In genomic region chr5:36854402-36855140, GRCh38 we compare ENCODE assay signal across 25 cellular contexts. TPM values are rescaled to one million over a fixed set of nuclear protein-coding genes. Genes with fewer than 3 reads are reported as not detected.
DNase-seq lines count a peak whose midpoint lies in the region; ATAC-seq, FAIRE-seq and TF ChIP-seq lines count a peak whose summit lies in the region.
"Had no signal": no experiment of that assay in that cellular context is flagged by ENCODE, and none has a peak within 500 bp of the region (broad histone marks: within the 10 kb centered on the region; RNA-seq: fewer than 3 reads in every experiment).

No MANE protein-coding gene starts in this region.

- no peaks in the 10 kb centered on the region for H4K20me1 ChIP-seq in H9 (ENCODE audit: control insufficient read depth, insufficient read depth, insufficient read length)
- no peaks in the 10 kb centered on the region for H4K20me1 ChIP-seq in K562 (replicated peaks; ENCODE audit: control insufficient read depth, insufficient read depth, low read length)
- H4K20me1 ChIP-seq in GM23248 (ENCODE audit: insufficient read depth), result no peaks in the 10 kb centered on the region
- no peaks in the 10 kb centered on the region for H4K20me1 ChIP-seq in Karpas-422 (ENCODE audit: insufficient read depth, low read depth, low read length)

- no peaks in the 10 kb centered on the region for H3K27me3 ChIP-seq in H9 (ENCODE audit: insufficient read depth, low read length)
- H3K27me3 ChIP-seq in K562 (ENCODE audit: control insufficient read depth in 2 of 2, insufficient read depth in 2 of 2, low read length in 2 of 2), result no peaks in the 10 kb centered on the region; a peak in 1 of 5 replicates
- no peaks in the 10 kb centered on the region; the same call in 1 of the 2 replicates for H3K27me3 ChIP-seq in GM23248 (replicated peaks; ENCODE audit: insufficient read depth)
- H3K27me3 ChIP-seq in Karpas-422 (ENCODE audit: low read length), result no peaks in the 10 kb centered on the region

- peak overlapping the region; percentile 11 for H2BK20ac ChIP-seq in H9 (ENCODE audit: low read depth, low read length, poor library complexity, severe bottlenecking)

- no peak for TF ChIP-seq POLR2A in K562 (conservative IDR thresholded peaks at IDR 0.05)

- CTCF ChIA-PET in K562 (lab: Yijun Ruan, JAX; ENCODE audit: low intra/inter-chr PET ratio), result no interaction called here

- peaks cover 0 to 2% of the 10 kb centered on the region in 2 experiments; a peak in 1 of 5 replicates for H3K9me3 Mint-ChIP-seq in H9

- H3K23ac ChIP-seq in H9 (ENCODE audit: insufficient read length, low read depth, low read length), result no peak overlapping the region

- no peak for TF ChIP-seq RAD21 in K562 (CRISPR knock-in tag; conservative IDR thresholded peaks at IDR 0.05 in 1 of 2, IDR thresholded peaks at IDR 0.05 in 1 of 2)

- no peak overlapping the region for H3K4me3 Mint-ChIP-seq in H9
- H3K4me3 Mint-ChIP-seq: B cell, CD14-positive monocyte, HFFc6 had no signal

- no peak for TF ChIP-seq EP300 in K562 (IDR thresholded peaks at IDR 0.05; ENCODE audit: low read length)

- H3T11ph ChIP-seq in H9 (ENCODE audit: low read length), result no peak overlapping the region

- no peak overlapping the region for H3K27ac ChIP-seq in H9 (ENCODE audit: insufficient read length, low read depth, low read length)
- no peak overlapping the region for H3K27ac ChIP-seq in K562 (ENCODE audit: extremely low read depth, low read depth, low read length)
- no peak overlapping the region for H3K27ac ChIP-seq in GM23248
- H3K27ac ChIP-seq in Karpas-422 (ENCODE audit: low read length), result no peak overlapping the region
- H3K27ac ChIP-seq: A549, KMS-11, RWPE1 had no signal

- no peaks in the 10 kb centered on the region for H3K9me3 ChIP-seq in H9 (ENCODE audit: control insufficient read depth, low read depth, low read length)
- H3K9me3 ChIP-seq in K562 (replicated peaks; ENCODE audit: control insufficient read depth, insufficient read depth, low read depth, low read length), result no peaks in the 10 kb centered on the region
- no peaks in the 10 kb centered on the region for H3K9me3 ChIP-seq in GM23248 (ENCODE audit: low read depth)
- H3K9me3 ChIP-seq in Karpas-422 (ENCODE audit: low read length), result no peaks in the 10 kb centered on the region
- H3K9me3 ChIP-seq: A549 had no signal

- in situ Hi-C loops in K562 (cut with MboI), result no loop called here
- in situ Hi-C loops in GM23248 (cut with MboI), result no loop called here

- DNase-seq in ELF-1 (ENCODE audit: low read depth, low spot score), result peak; percentile 23
- peak; percentile 54 for DNase-seq in H9
- DNase-seq in K562 (ENCODE audit: extremely low read depth in 1 of 4, low spot score in 3 of 4), result peak in 2 of 4 experiments; percentile 15 to 25
- peak; percentile 66 for DNase-seq in iPS-NIHi11 (ENCODE audit: low spot score)
- no peak for DNase-seq in GM23248
- DNase-seq in Karpas-422, result no peak
- DNase-seq in epidermal melanocyte (ENCODE audit: insufficient read length, low spot score), result no peak
- DNase-seq: DMS53, GF-D8, GOT3, HFFc6, MV-4-11, NCI-H1105 treated with DMSO at 0.1 percent for 48 hours, NCI-H2029 treated with DMSO at 0.1 percent for 48 hours, NCI-H226, NCI-H510A treated with DMSO at 0.1 percent for 48 hours, NCI-H748 treated with DMSO at 0.1 percent for 48 hours, SIG-M5 had no signal

- H3K4me2 ChIP-seq in H9 (ENCODE audit: insufficient read depth, insufficient read length, low read length), result no peak overlapping the region
- H3K4me2 ChIP-seq in K562 (ENCODE audit: insufficient read depth, low read length), result no peak overlapping the region
- H3K4me2 ChIP-seq in GM23248 (ENCODE audit: unreplicated experiment), result no peak overlapping the region
- no peak overlapping the region for H3K4me2 ChIP-seq in Karpas-422 (ENCODE audit: low read depth, low read length, poor library complexity, severe bottlenecking)
- H3K4me2 ChIP-seq: A549, KMS-11 had no signal

- H3K36me3 ChIP-seq in K562 (ENCODE audit: control insufficient read depth, insufficient read depth, low read length) (no peaks in the 10 kb centered on the region), GM23248 (ENCODE audit: low read depth) (no peaks in the 10 kb centered on the region), Karpas-422 (ENCODE audit: insufficient read depth, low read length) (no peaks in the 10 kb centered on the region)

- no peak overlapping the region for H4K8ac ChIP-seq in H9 (replicated peaks; ENCODE audit: insufficient read length, low read depth, low read length)

- no peak overlapping the region for H3K18ac ChIP-seq in H9 (ENCODE audit: insufficient read length, low read depth, low read length)

- H3K27ac Mint-ChIP-seq in H9, result peak overlapping the region; percentile 93 to 96 (median 95); a peak in 6 of 7 replicates
- H3K27ac Mint-ChIP-seq: B cell, CD14-positive monocyte, HFFc6 had no signal

- H3K4me3 ChIP-seq in K562 (no peak overlapping the region), GM23248 (no peak overlapping the region), Karpas-422 (ENCODE audit: low read length) (no peak overlapping the region)
- H3K4me3 ChIP-seq: A549 had no signal

- POLR2A ChIA-PET in K562 (lab: Yijun Ruan, JAX), result interaction anchor here (0.7 to 1.4 kb wide), 2 partner anchors 9 to 70 kb away, joined by 3 to 8 read pairs; no protein-coding TSS in a partner anchor

- no peak overlapping the region for H3K14ac ChIP-seq in H9 (ENCODE audit: insufficient read depth, low read length)

- H3K9me2 ChIP-seq in GM23248 (ENCODE audit: insufficient read depth) (no peaks in the 10 kb centered on the region), Karpas-422 (replicated peaks; ENCODE audit: insufficient read depth, low read length) (no peaks in the 10 kb centered on the region)

- WGBS in H9 (ENCODE audit: extremely low coverage, insufficient read length, low lambda C conversion rate), result no CpG with 5 or more reads among the region's 16 CpGs
- WGBS in K562 (ENCODE audit: insufficient coverage, low coverage, missing lambda C conversion rate), result 59% methylated on average over 16 of the region's 16 CpGs
- WGBS in GM23248 (ENCODE audit: low coverage in 1 of 2, low lambda C conversion rate in 2 of 2, missing lambda C conversion rate in 2 of 2), 2 experiments, result 71 to 73% methylated on average over 16 of the region's 16 CpGs

- no peak overlapping the region for H2BK15ac ChIP-seq in H9 (ENCODE audit: low read depth, low read length)

- no peak for FAIRE-seq in K562 (lab: Jason Lieb, UNC)
- FAIRE-seq: A549, D721Med had no signal

- H2BK5ac ChIP-seq in H9 (ENCODE audit: insufficient read length, low read length), result no peak overlapping the region

- ATAC-seq in K562 (peak; percentile 44; the same call in 2 of the 3 replicates), HG03521 (IDR thresholded peaks at IDR 0.05; ENCODE audit: unreplicated experiment) (no peak)
- ATAC-seq: A549 had no signal

- H2AK5ac ChIP-seq in H9 (ENCODE audit: insufficient read length, low read length), result no peak overlapping the region

- no peaks in the 10 kb centered on the region for H3K79me1 ChIP-seq in H9 (ENCODE audit: insufficient read depth, low read depth, low read length, poor library complexity, severe bottlenecking)

- no peak overlapping the region for H3K56ac ChIP-seq in H9 (ENCODE audit: insufficient read length, low read depth, low read length)

- H2BK120ac ChIP-seq in H9 (ENCODE audit: low read depth, low read length, poor library complexity, severe bottlenecking), result no peak overlapping the region

- H3K4ac ChIP-seq in H9 (ENCODE audit: low read depth, low read length), result no peak overlapping the region

- no peaks in the 10 kb centered on the region for H3F3A ChIP-seq in GM23248 (ENCODE audit: insufficient read depth)

- H3K9me1 ChIP-seq in K562 (ENCODE audit: control insufficient read depth, insufficient read depth, low read length), result no peaks in the 10 kb centered on the region

- BruUV-seq in K562 (replicated peaks; lab: Mats Ljungman, UMichigan), result no TSS peak

- H2AFZ ChIP-seq in H9 (ENCODE audit: low read length) (peak overlapping the region; percentile 23), K562 (ENCODE audit: low read depth, low read length) (peak overlapping the region; percentile 13; the same call in 1 of the 2 replicates), GM23248 (no peak overlapping the region), Karpas-422 (ENCODE audit: low read length) (no peak overlapping the region)

- no peak overlapping the region for H4K5ac ChIP-seq in H9 (ENCODE audit: insufficient read length, low read depth, low read length)

- no peak overlapping the region for H4K91ac ChIP-seq in H9 (ENCODE audit: insufficient read length, low read depth, low read length)

- TF ChIP-seq CTCF in H9 (conservative IDR thresholded peaks at IDR 0.05), result no peak
- TF ChIP-seq CTCF in K562 (IDR thresholded peaks at IDR 0.05 in 2 of 3, conservative IDR thresholded peaks at IDR 0.05 in 1 of 3; ENCODE audit: insufficient read depth in 2 of 3, low read depth in 1 of 3, low read length in 3 of 3), result no peak

- no peak overlapping the region for H2BK12ac ChIP-seq in H9 (ENCODE audit: insufficient read length, low read depth, low read length)

- H3K4me1 Mint-ChIP-seq in H9, result peaks cover 8 to 10% of the 10 kb centered on the region in 2 experiments
- H3K4me1 Mint-ChIP-seq: B cell, CD14-positive monocyte had no signal

- no peaks in the 10 kb centered on the region for H3K36me3 Mint-ChIP-seq in H9 (ENCODE audit: insufficient read depth in 1 of 3, low read depth in 3 of 3)
- H3K36me3 Mint-ChIP-seq: CD14-positive monocyte had no signal

- intact Hi-C loops in K562 (cut with micrococcal nuclease), result no loop called here

- no peaks in the 10 kb centered on the region for H3K23me2 ChIP-seq in H9 (ENCODE audit: insufficient read length, low read depth, low read length, poor library complexity, severe bottlenecking)

- H3K79me2 ChIP-seq in H9 (ENCODE audit: insufficient read depth, low read length), result no peaks in the 10 kb centered on the region
- H3K79me2 ChIP-seq in K562 (ENCODE audit: control insufficient read depth, insufficient read depth, low read length), result no peaks in the 10 kb centered on the region
- H3K79me2 ChIP-seq in GM23248 (ENCODE audit: insufficient read depth), result no peaks in the 10 kb centered on the region
- no peaks in the 10 kb centered on the region for H3K79me2 ChIP-seq in Karpas-422 (ENCODE audit: low read length)

- H3K9ac ChIP-seq in H9 (ENCODE audit: extremely low read depth, insufficient read length, low read length), result no peak overlapping the region
- no peak overlapping the region for H3K9ac ChIP-seq in K562 (ENCODE audit: insufficient read depth in 1 of 2, low read depth in 2 of 2, low read length in 2 of 2)
- H3K9ac ChIP-seq in GM23248, result no peak overlapping the region
- no peak overlapping the region for H3K9ac ChIP-seq in Karpas-422 (ENCODE audit: low read length)
- H3K9ac ChIP-seq: KMS-11 had no signal

- peaks cover 6% of the 10 kb centered on the region for H3K27me3 Mint-ChIP-seq in H9 (ENCODE audit: low read depth)

- no peaks in the 10 kb centered on the region for H3K4me1 ChIP-seq in H9 (ENCODE audit: insufficient read depth, low read length)
- H3K4me1 ChIP-seq in K562 (replicated peaks in 1 of 2; ENCODE audit: control insufficient read depth in 2 of 2, insufficient read depth in 2 of 2, low read length in 2 of 2), result no peaks in the 10 kb centered on the region
- H3K4me1 ChIP-seq in GM23248 (ENCODE audit: insufficient read depth), result no peaks in the 10 kb centered on the region
- no peaks in the 10 kb centered on the region for H3K4me1 ChIP-seq in Karpas-422 (ENCODE audit: low read length)
- H3K4me1 ChIP-seq: A549 had no signal

RNA-seq across cellular contexts. Expression of gene NIPBL, which starts 22.0 kb away (rescaled TPM):
- total RNA-seq in H9 (2021), result 56.0 and 61.3 TPM in 2 replicates
- total RNA-seq in K562 (2011; cell fraction: chromatin; rRNA removed; ENCODE audit: low replicate concordance), result 63.5 and 179 TPM in 2 replicates
- total RNA-seq in K562 (2011; cell fraction: nucleolus; rRNA removed), result 22.7 and 38.0 TPM in 2 replicates
- 72.7 and 138 TPM in 2 replicates for total RNA-seq in K562 (2011; cell fraction: nucleoplasm; rRNA removed)
- 26.1 and 27.9 TPM in 2 replicates for total RNA-seq in K562 (2014; rRNA removed)
- total RNA-seq in K562 (2014; rRNA removed; fragmentation: Illumina TruSeq; extraction: Trizol), result 38.9 and 48.7 TPM in 2 replicates
- 37.9 and 42.3 TPM in 2 replicates for total RNA-seq in K562 (2015; rRNA removed; fragmentation: Illumina TruSeq; extraction: Trizol)
- 56.7 and 56.9 TPM in 2 replicates for total RNA-seq in K562 (2021)
- 45.0 and 50.6 TPM in 2 replicates for polyA plus RNA-seq in K562 (2011; rRNA removed)
- 28.7 and 31.9 TPM in 2 replicates for polyA plus RNA-seq in K562 (2011; cell fraction: cytosol; rRNA removed)
- polyA plus RNA-seq in K562 (2011; cell fraction: nucleus; rRNA removed), result 93.7 and 95.8 TPM in 2 replicates
- polyA plus RNA-seq in K562 (2012), result 25.7 and 27.0 TPM in 2 replicates
- 31.6 and 39.1 TPM in 2 replicates for polyA plus RNA-seq in K562 (2014; fragmentation: Illumina TruSeq; extraction: Trizol)
- 10 to 100 TPM; 12.9 to 15.6 TPM for polyA plus RNA-seq in K562 (2014; fragmentation: Nextera tagmentation; extraction: Ambion mirVana)
- polyA plus RNA-seq in K562 (2014; rRNA removed), result 20.8 and 26.2 TPM in 2 replicates
- 186 and 237 TPM in 2 replicates for polyA minus RNA-seq in K562 (2011; rRNA and poly(A)+ RNA removed)
- polyA minus RNA-seq in K562 (2011; cell fraction: cytosol; rRNA and poly(A)+ RNA removed), result 43.8 and 51.4 TPM in 2 replicates
- 75.4 and 141 TPM in 2 replicates for polyA minus RNA-seq in K562 (2011; cell fraction: nucleus; rRNA and poly(A)+ RNA removed)
- 12.5 and 16.9 TPM in 2 replicates for total RNA-seq in GM23248 (2014; rRNA removed; shearing (Covaris generic))
- 15.1 and 15.7 TPM in 2 replicates for polyA plus RNA-seq in GM23248 (2016; fragmentation: Nextera tagmentation; extraction: Ambion mirVana)
- 38.1 and 65.9 TPM in 2 replicates for total RNA-seq in Karpas-422 (2014; rRNA removed; shearing (Covaris generic); ENCODE audit: low replicate concordance)

Comparison
In these comparisons a context has a peak if more than half of its experiments do, and no peak if none do; other contexts are left out.
1. DNase-seq: peak in ELF-1 (single experiment), H9 (single experiment) and iPS-NIHi11 (single experiment); none in GM23248 (single experiment), Karpas-422 (single experiment) and epidermal melanocyte (single experiment).
2. H2AFZ ChIP-seq: peak in H9 (single experiment) and K562 (single experiment); none in GM23248 (single experiment) and Karpas-422 (single experiment).